Comparison of ENCODE assay signal across 20 cellular contexts in the genomic region with DNA sequence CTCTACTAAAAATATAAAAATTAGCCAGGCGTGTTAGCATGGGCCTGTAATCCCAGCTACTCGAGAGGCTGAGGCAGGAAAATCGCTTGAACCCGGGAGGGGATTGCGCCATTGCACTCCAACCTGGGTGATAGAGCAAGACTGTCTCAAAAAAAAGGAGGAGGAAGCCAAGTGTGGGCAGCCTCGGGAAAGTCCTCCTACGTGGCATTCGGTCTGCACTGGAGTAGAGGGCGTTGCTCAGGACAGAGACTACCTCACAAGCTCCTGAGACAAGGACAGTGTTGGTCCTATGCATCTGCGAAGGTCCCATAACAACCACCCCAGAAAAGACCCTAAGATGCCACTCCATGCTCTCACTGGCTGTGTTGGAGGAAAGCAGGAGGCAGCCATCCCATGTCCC. TPM values are rescaled to one million over a fixed set of nuclear protein-coding genes. Genes with fewer than 3 reads are reported as not detected.
DNase-seq lines count a peak whose midpoint lies in the region; ATAC-seq and TF ChIP-seq lines count a peak whose summit lies in the region.
"Had no signal": no experiment of that assay in that cellular context is flagged by ENCODE, and none has a peak within 500 bp of the region (broad histone marks: within the 10 kb centered on the region; RNA-seq: fewer than 3 reads in every experiment).

No MANE protein-coding gene starts in this region.

- ATAC-seq in upper lobe of right lung (peak; percentile 5), GM21723 (IDR thresholded peaks at IDR 0.05; ENCODE audit: unreplicated experiment) (no peak)
- no peak for ATAC-seq in activated T-cell treated with anti-CD3 and anti-CD28 coated beads, Interleukin-2, amount 50 U/mL, for 4 hours

- peak overlapping the region; percentile 57 for H3K9ac ChIP-seq in mesenchymal stem cell (ENCODE audit: low read length)

- H3K27ac ChIP-seq in left ventricle myocardium inferior (replicated peaks), result peak overlapping the region; percentile 27
- H3K27ac ChIP-seq in mesenchymal stem cell (ENCODE audit: low read length, poor library complexity, severe bottlenecking), result peak overlapping the region; percentile 98
- H3K27ac ChIP-seq in upper lobe of right lung, result no peak overlapping the region
- H3K27ac ChIP-seq: foreskin keratinocyte had no signal

- H3K9me3 Mint-ChIP-seq in activated T-cell treated with anti-CD3 and anti-CD28 coated beads, Interleukin-2, amount 50 U/mL, for 4 hours, result no peaks in the 10 kb centered on the region
- H3K9me3 Mint-ChIP-seq: activated T-helper 2 cell treated with anti-CD3 and anti-CD28 coated beads, Interferon-gamma antibody, Interleukin-2, Interleukin-4, amounts not matched to agents 10 μg/mL and 5 μg/mL and 100 μg/mL, durations not matched to agents 14 hours and 24 hours and 36 hours had no signal

- H2BK12ac ChIP-seq in mesenchymal stem cell (ENCODE audit: low read length in 2 of 2), result peak overlapping the region; percentile 22 to 100

- H2AK5ac ChIP-seq in mesenchymal stem cell (ENCODE audit: low read length, severe bottlenecking), result peak overlapping the region; percentile 95

- H3K4me3 ChIP-seq in left ventricle myocardium inferior (no peak overlapping the region), mesenchymal stem cell (ENCODE audit: insufficient read depth in 1 of 2, low read depth in 1 of 2, low read length in 2 of 2) (no peak overlapping the region), upper lobe of right lung (no peak overlapping the region)

- peak overlapping the region; percentile 81 for H2BK120ac ChIP-seq in mesenchymal stem cell (ENCODE audit: low read depth, low read length)

- no peak overlapping the region for H2AFZ ChIP-seq in mesenchymal stem cell (ENCODE audit: low read depth, low read length)

- no peak for TF ChIP-seq CTCF in left ventricle myocardium inferior (IDR thresholded peaks at IDR 0.05; ENCODE audit: borderline replicate concordance)
- TF ChIP-seq CTCF in upper lobe of right lung (IDR thresholded peaks at IDR 0.05), result no peak

- no peaks in the 10 kb centered on the region for H3K36me3 Mint-ChIP-seq in activated T-cell treated with anti-CD3 and anti-CD28 coated beads, Interleukin-2, amount 50 U/mL, for 4 hours (ENCODE audit: insufficient read depth)

- H2BK5ac ChIP-seq in mesenchymal stem cell (ENCODE audit: low read depth, low read length, poor library complexity, severe bottlenecking), result peak overlapping the region; percentile 90

- H3K4me3 Mint-ChIP-seq in activated T-cell treated with anti-CD3 and anti-CD28 coated beads, Interleukin-2, amount 50 U/mL, for 4 hours, result no peak overlapping the region

- H3K14ac ChIP-seq in mesenchymal stem cell (ENCODE audit: low read length in 2 of 2), result peak overlapping the region in 1 of 2 experiments; percentile 95

- H3K18ac ChIP-seq in mesenchymal stem cell (ENCODE audit: low read depth in 1 of 2, low read length in 2 of 2), result peak overlapping the region; percentile 18 to 97

- H3K36me3 ChIP-seq in left ventricle myocardium inferior (no peaks in the 10 kb centered on the region), mesenchymal stem cell (ENCODE audit: control insufficient read depth in 1 of 2, insufficient read depth in 2 of 2, low read depth in 1 of 2, low read length in 2 of 2) (no peaks in the 10 kb centered on the region), upper lobe of right lung (no peaks in the 10 kb centered on the region)

- intact Hi-C loops in left ventricle myocardium inferior (cut with micrococcal nuclease) (no loop called here), cardiac septum (cut with DNase I) (loop anchor here (2.0 kb wide), 1 partner anchor 16 kb away; no protein-coding TSS in a partner anchor), upper lobe of right lung (cut with DNase I) (no loop called here)

- H3K23ac ChIP-seq in mesenchymal stem cell (ENCODE audit: low read length in 2 of 2), result peak overlapping the region in 1 of 2 experiments; percentile 24

- H3K27me3 ChIP-seq in left ventricle myocardium inferior (ENCODE audit: low read depth), result no peaks in the 10 kb centered on the region
- no peaks in the 10 kb centered on the region for H3K27me3 ChIP-seq in mesenchymal stem cell (ENCODE audit: control insufficient read depth in 1 of 2, insufficient read depth in 1 of 2, low read length in 2 of 2)
- no peaks in the 10 kb centered on the region for H3K27me3 ChIP-seq in upper lobe of right lung
- H3K27me3 ChIP-seq: foreskin keratinocyte had no signal

- no peaks in the 10 kb centered on the region for H3K9me3 ChIP-seq in left ventricle myocardium inferior (replicated peaks)
- no peaks in the 10 kb centered on the region for H3K9me3 ChIP-seq in mesenchymal stem cell (ENCODE audit: control insufficient read depth, low read length)
- no peaks in the 10 kb centered on the region for H3K9me3 ChIP-seq in upper lobe of right lung

- peaks cover 23% of the 10 kb centered on the region for H3K27me3 Mint-ChIP-seq in activated T-cell treated with anti-CD3 and anti-CD28 coated beads, Interleukin-2, amount 50 U/mL, for 4 hours (ENCODE audit: low read depth)

- H4K8ac ChIP-seq in mesenchymal stem cell (ENCODE audit: low read length), result peak overlapping the region; percentile 20

- H3K4me2 ChIP-seq in mesenchymal stem cell (ENCODE audit: low read length, poor library complexity, severe bottlenecking), result no peak overlapping the region

- no peaks in the 10 kb centered on the region for H3K79me1 ChIP-seq in mesenchymal stem cell (replicated peaks; ENCODE audit: low read length, poor library complexity, severe bottlenecking)

- DNase-seq in left ventricle myocardium inferior, result no peak
- no peak for DNase-seq in cardiac septum (ENCODE audit: low spot score)
- peak; percentile 69 for DNase-seq in amniotic epithelial cell (ENCODE audit: low read depth)
- no peak for DNase-seq in mesenchymal stem cell
- no peak for DNase-seq in upper lobe of right lung
- DNase-seq in activated T-cell treated with anti-CD3 and anti-CD28 coated beads, Interleukin-2, amount 50 U/mL, for 4 hours, result no peak
- no peak for DNase-seq in activated T-cell treated with anti-CD3 and anti-CD28 coated beads, Interleukin-2, amount 50 U/mL, for 1 hour
- DNase-seq: activated CD4-positive, alpha-beta T cell treated with anti-CD3 and anti-CD28 coated beads, Interleukin-2, amount 50 U/mL, for 4 hours; anterior cingulate cortex; COR-L47; GDM1; KBM-7; NCI-H1417 treated with DMSO at 0.1 percent for 48 hours; stimulated activated CD4-positive, alpha-beta T cell treated with anti-CD3 and anti-CD28 coated beads, Interleukin-15, amount 100 ng/mL, for 24 hours; substantia nigra had no signal

- H3K4ac ChIP-seq in mesenchymal stem cell (ENCODE audit: low read depth in 1 of 2, low read length in 2 of 2), result peak overlapping the region; percentile 78 to 97

- peak overlapping the region; percentile 66 for H2BK15ac ChIP-seq in mesenchymal stem cell (ENCODE audit: low read depth, poor library complexity, severe bottlenecking)

- peaks cover 1% of the 10 kb centered on the region for H3K4me1 Mint-ChIP-seq in activated T-cell treated with anti-CD3 and anti-CD28 coated beads, Interleukin-2, amount 50 U/mL, for 4 hours (ENCODE audit: low read depth)

- H4K91ac ChIP-seq in mesenchymal stem cell (ENCODE audit: low read length), result peak overlapping the region; percentile 34

- 71% methylated on average over 10 of the region's 10 CpGs for WGBS in mesenchymal stem cell

- peaks cover 30% of the 10 kb centered on the region for H3K4me1 ChIP-seq in left ventricle myocardium inferior
- H3K4me1 ChIP-seq in mesenchymal stem cell (ENCODE audit: control insufficient read depth, insufficient read depth, low read depth, low read length), result peaks cover 35% of the 10 kb centered on the region
- H3K4me1 ChIP-seq in upper lobe of right lung, result peaks cover 7% of the 10 kb centered on the region

RNA-seq across cellular contexts. Expression of gene SERPINE1, which starts 10.0 kb away (rescaled TPM):
- total RNA-seq in left ventricle myocardium inferior (4.3 TPM), cardiac septum (27.2 TPM), upper lobe of right lung (13.7 TPM)
- polyA plus RNA-seq in mesenchymal stem cell (2013, experiment 1 of 2), result 599 TPM
- 599 TPM for polyA plus RNA-seq in mesenchymal stem cell (2013, experiment 2 of 2)
- total RNA-seq in activated T-cell treated with anti-CD3 and anti-CD28 coated beads, Interleukin-2, amount 50 U/mL, for 4 hours, result under 1 TPM; 0.18 to 0.46 (median 0.33) TPM
- total RNA-seq: SK-MEL-5 had no signal

RNA-seq across cellular contexts. Expression of gene TRIM56, which starts 31.6 kb away (rescaled TPM):
- total RNA-seq in left ventricle myocardium inferior (17.0 TPM), cardiac septum (16.6 TPM), upper lobe of right lung (60.9 TPM)
- 12.5 TPM for polyA plus RNA-seq in mesenchymal stem cell (2013, experiment 1 of 2)
- polyA plus RNA-seq in mesenchymal stem cell (2013, experiment 2 of 2), result 11.5 TPM
- 10 to 100 TPM; 23.9 to 26.8 (median 24.2) TPM for total RNA-seq in activated T-cell treated with anti-CD3 and anti-CD28 coated beads, Interleukin-2, amount 50 U/mL, for 4 hours

RNA-seq across cellular contexts. Expression of gene AP1S1, which starts 37.4 kb away (rescaled TPM):
- 10.7 TPM for total RNA-seq in left ventricle myocardium inferior
- 12.1 TPM for total RNA-seq in cardiac septum
- 65.9 TPM for polyA plus RNA-seq in mesenchymal stem cell (2013, experiment 1 of 2)
- 64.7 TPM for polyA plus RNA-seq in mesenchymal stem cell (2013, experiment 2 of 2)
- 24.0 TPM for total RNA-seq in upper lobe of right lung
- total RNA-seq in activated T-cell treated with anti-CD3 and anti-CD28 coated beads, Interleukin-2, amount 50 U/mL, for 4 hours, result 10 to 100 TPM; 27.6 to 32.9 (median 28.3) TPM

RNA-seq across cellular contexts. Expression of gene VGF, which starts 48.5 kb away (rescaled TPM):
- total RNA-seq in left ventricle myocardium inferior, result not detected
- total RNA-seq in cardiac septum, result 0.08 TPM
- 0.04 TPM for polyA plus RNA-seq in mesenchymal stem cell (2013, experiment 1 of 2)
- polyA plus RNA-seq in mesenchymal stem cell (2013, experiment 2 of 2), result 0.05 TPM
- not detected for total RNA-seq in upper lobe of right lung
- total RNA-seq in activated T-cell treated with anti-CD3 and anti-CD28 coated beads, Interleukin-2, amount 50 U/mL, for 4 hours, result not detected
- total RNA-seq: mononuclear cell had no signal
